Comparison of ENCODE assay signal across 9 cellular contexts in genomic region chrX:139739138-139739537, GRCh38. TPM values are rescaled to one million over a fixed set of nuclear protein-coding genes. Genes with fewer than 3 reads are reported as not detected.
DNase-seq lines count a peak whose midpoint lies in the region; ATAC-seq and TF ChIP-seq lines count a peak whose summit lies in the region.
"Had no signal": no experiment of that assay in that cellular context is flagged by ENCODE, and none has a peak within 500 bp of the region (broad histone marks: within the 10 kb centered on the region; RNA-seq: fewer than 3 reads in every experiment).

No MANE protein-coding gene starts in this region.

- no peak for TF ChIP-seq CTCF in fibroblast of the aortic adventitia (IDR thresholded peaks at IDR 0.05; ENCODE audit: insufficient read depth, low read length)
- no peak for TF ChIP-seq CTCF in prostate gland (IDR thresholded peaks at IDR 0.05)

- ATAC-seq in GM18508 (IDR thresholded peaks at IDR 0.05; ENCODE audit: insufficient read depth, unreplicated experiment), result peak; percentile 77
- ATAC-seq in GM21737 (IDR thresholded peaks at IDR 0.05; ENCODE audit: unreplicated experiment), result peak; percentile 88

- intact Hi-C loops in prostate gland (cut with DNase I), result no loop called here

- no peak overlapping the region for H3K27ac ChIP-seq in prostate gland
- H3K27ac ChIP-seq: parathyroid adenoma had no signal

- peak; percentile 98 for DNase-seq in M059J (ENCODE audit: low read depth)
- DNase-seq in fibroblast of the aortic adventitia (ENCODE audit: low read depth), result peak; percentile 19
- DNase-seq in SIG-M5 (lab: John Stamatoyannopoulos, UW), result no peak
- DNase-seq in prostate gland (ENCODE audit: low spot score), result no peak
- no peak for DNase-seq in superior temporal gyrus (ENCODE audit: extremely low spot score)
- DNase-seq in NCI-H1105 treated with DMSO at 0.1 percent for 48 hours (lab: John Stamatoyannopoulos, UW), result no peak

- 42% methylated on average over 2 of the region's 2 CpGs for WGBS in prostate gland

- H3K9me3 ChIP-seq in prostate gland, result no peaks in the 10 kb centered on the region

- no peaks in the 10 kb centered on the region for H3K36me3 ChIP-seq in prostate gland

- no peak for TF ChIP-seq POLR2A in prostate gland (IDR thresholded peaks at IDR 0.05)

- H3K4me3 ChIP-seq in fibroblast of the aortic adventitia (ENCODE audit: low read depth, low read length), result no peak overlapping the region
- no peak overlapping the region for H3K4me3 ChIP-seq in prostate gland

- H3K4me1 ChIP-seq in prostate gland (replicated peaks), result no peaks in the 10 kb centered on the region
- H3K4me1 ChIP-seq: parathyroid adenoma had no signal

- no peaks in the 10 kb centered on the region for H3K27me3 ChIP-seq in prostate gland (replicated peaks; ENCODE audit: insufficient read depth)

RNA-seq across cellular contexts. Expression of gene MCF2, which starts 31.2 kb away (rescaled TPM):
- total RNA-seq in M059J (2014; rRNA removed; shearing (Covaris generic)), result not detected in 2 replicates
- 0.45 and 2.8 TPM in 2 replicates for total RNA-seq in fibroblast of the aortic adventitia (ENCODE audit: low replicate concordance)
- 10 to 100 TPM in 1 of 2 donors, under 1 TPM in 1; 0.32 to 27.9 TPM for total RNA-seq in prostate gland

Comparison
In these comparisons a context has a peak if more than half of its experiments do, and no peak if none do; other contexts are left out.
1. DNase-seq: peak in M059J (single experiment) and fibroblast of the aortic adventitia (single experiment); none in SIG-M5 (single experiment), prostate gland (single experiment), superior temporal gyrus (single experiment) and NCI-H1105 treated with DMSO at 0.1 percent for 48 hours (single experiment).